1 cellular context compared by ENCODE assay signal in genomic region chr13:41059896-41060722, GRCh38.
TF ChIP-seq lines count a peak whose summit lies in the region.

No MANE protein-coding gene starts in this region.

TF ChIP-seq in IMR-90, 13 proteins besides CTCF, POLR2A, EP300 and RAD21:
- TF ChIP-seq MAFK (IDR thresholded peaks at IDR 0.05; ENCODE audit: low read depth, low read length) (no peak), CEBPB (IDR thresholded peaks at IDR 0.05; ENCODE audit: low read depth, low read length) (peak; percentile 43), FOS (IDR thresholded peaks at IDR 0.05; ENCODE audit: low read depth, low read length) (peak; percentile 29; the same call in 1 of the 2 replicates), MAZ (IDR thresholded peaks at IDR 0.05; ENCODE audit: borderline replicate concordance, low read depth, low read length) (peak; percentile 94), USF2 (IDR thresholded peaks at IDR 0.05; ENCODE audit: low read depth, low read length) (no peak; the same call in 1 of the 2 replicates), BHLHE40 (IDR thresholded peaks at IDR 0.05; ENCODE audit: low read depth, low read length) (no peak), ELK1 (IDR thresholded peaks at IDR 0.05; ENCODE audit: borderline replicate concordance, low read depth, low read length) (no peak), MXI1 (IDR thresholded peaks at IDR 0.05; ENCODE audit: borderline replicate concordance, low read depth, low read length) (peak; percentile 78; the same call in 1 of the 2 replicates), SMC3 (IDR thresholded peaks at IDR 0.05; ENCODE audit: low read depth, low read length) (no peak; the same call in 1 of the 2 replicates), RCOR1 (IDR thresholded peaks at IDR 0.05; ENCODE audit: insufficient replicate concordance, low read length) (peak; percentile 19), NFE2L2 (IDR thresholded peaks at IDR 0.05; ENCODE audit: low read depth, low read length) (no peak), CHD1 (IDR thresholded peaks at IDR 0.05; ENCODE audit: low read depth, low read length) (peak; percentile 82), RFX5 (IDR thresholded peaks at IDR 0.05; ENCODE audit: low read depth, low read length) (no peak)
